ENCODE assay signal across 8 cellular contexts in the genomic region with DNA sequence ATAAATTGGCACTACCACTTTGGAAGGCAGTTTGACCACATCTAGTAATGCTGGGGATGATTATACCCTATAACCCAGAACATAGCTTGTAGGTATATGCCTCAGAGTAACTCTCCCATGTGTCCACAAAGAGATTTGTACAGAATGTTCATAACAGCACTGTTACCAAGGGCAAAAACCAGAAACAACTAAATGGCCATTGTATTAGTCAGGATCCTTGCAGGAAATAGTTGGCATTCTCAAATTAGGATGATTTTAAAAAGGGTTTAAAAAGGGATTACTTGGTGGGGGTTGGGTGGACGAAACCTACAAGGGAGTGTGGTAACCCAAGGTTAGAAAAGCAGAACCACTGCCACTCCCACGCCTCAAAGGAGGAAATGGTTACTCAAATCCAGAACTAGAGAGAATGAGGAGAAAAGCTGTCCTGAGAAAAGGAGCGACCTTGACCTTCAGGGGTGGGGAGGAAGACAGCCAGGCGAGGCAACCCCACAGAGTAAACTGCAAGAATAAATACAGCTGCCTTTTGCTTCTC. TPM values are rescaled to one million over a fixed set of nuclear protein-coding genes. Genes with fewer than 3 reads are reported as not detected.
A peak's percentile ranks its signal among the peaks of the same experiment; 100 is the strongest.
DNase-seq lines count a peak whose midpoint lies in the region; ATAC-seq and TF ChIP-seq lines count a peak whose summit lies in the region.

No MANE protein-coding gene starts in this region.

- H3K4me3 ChIP-seq in left ventricle myocardium inferior (no peak overlapping the region), RWPE2 (ENCODE audit: severe bottlenecking) (no peak overlapping the region), endodermal cell (ENCODE audit: low read length) (peak overlapping the region; percentile 54), sigmoid colon (no peak overlapping the region)

- WGBS in endodermal cell (ENCODE audit: insufficient coverage in 1 of 2, insufficient read length in 1 of 2), 2 experiments, result 89 to 94% methylated on average over 2 to 4 of the region's 4 CpGs
- WGBS in sigmoid colon, 2 donors, result 33 to 45% methylated on average over 4 of the region's 4 CpGs

- no peaks in the 10 kb centered on the region for H3K9me3 Mint-ChIP-seq in endodermal cell

- peak overlapping the region; percentile 7 for H3K27ac Mint-ChIP-seq in endodermal cell

- H3K36me3 ChIP-seq in left ventricle myocardium inferior (no peaks in the 10 kb centered on the region), RWPE2 (ENCODE audit: low read depth) (no peaks in the 10 kb centered on the region), endodermal cell (ENCODE audit: control insufficient read depth, insufficient read depth, low read length) (no peaks in the 10 kb centered on the region), sigmoid colon (no peaks in the 10 kb centered on the region)

- no peaks in the 10 kb centered on the region for H3K27me3 Mint-ChIP-seq in endodermal cell (ENCODE audit: insufficient read depth)

- ATAC-seq in left cardiac atrium (no peak), RWPE2 (ENCODE audit: low read depth) (peak; percentile 59), HG03108 (IDR thresholded peaks at IDR 0.05; ENCODE audit: unreplicated experiment) (no peak)

- no peak for TF ChIP-seq POLR2A in sigmoid colon (IDR thresholded peaks at IDR 0.05)

- no peak for TF ChIP-seq EP300 in sigmoid colon (IDR thresholded peaks at IDR 0.05)

- H3K27ac ChIP-seq in left ventricle myocardium inferior (replicated peaks) (peak overlapping the region; percentile 2), RWPE2 (ENCODE audit: poor library complexity, severe bottlenecking) (peak overlapping the region; percentile 83), endodermal cell (ENCODE audit: low read depth, low read length) (no peak overlapping the region), sigmoid colon (peak overlapping the region in 3 of 4 donors; percentile 27 to 57 (median 29))

- intact Hi-C loops in left ventricle myocardium inferior (cut with micrococcal nuclease), result no loop called here
- intact Hi-C loops in left cardiac atrium (cut with DNase I), result no loop called here
- intact Hi-C loops in sigmoid colon (cut with DNase I), result loop anchor here (5.0 kb wide), 1 partner anchor 704 kb away; no protein-coding TSS in a partner anchor

- H3K9me3 ChIP-seq in left ventricle myocardium inferior (replicated peaks) (no peaks in the 10 kb centered on the region), RWPE2 (ENCODE audit: severe bottlenecking) (no peaks in the 10 kb centered on the region), endodermal cell (ENCODE audit: control insufficient read depth, low read length) (no peaks in the 10 kb centered on the region), sigmoid colon (no peaks in the 10 kb centered on the region)

- H3K27me3 ChIP-seq in left ventricle myocardium inferior (ENCODE audit: low read depth), result no peaks in the 10 kb centered on the region
- H3K27me3 ChIP-seq in RWPE2 (ENCODE audit: insufficient read depth, poor library complexity, severe bottlenecking), result no peaks in the 10 kb centered on the region
- H3K27me3 ChIP-seq in endodermal cell (ENCODE audit: control insufficient read depth, insufficient read depth, low read length, poor library complexity, severe bottlenecking), result no peaks in the 10 kb centered on the region
- H3K27me3 ChIP-seq in sigmoid colon, result no peaks in the 10 kb centered on the region

- H3K9ac ChIP-seq in endodermal cell (ENCODE audit: extremely low read depth, low read length, poor library complexity, severe bottlenecking), result no peak overlapping the region

- H3K36me3 Mint-ChIP-seq in endodermal cell (ENCODE audit: low read depth), result no peaks in the 10 kb centered on the region

- peaks cover 21% of the 10 kb centered on the region for H3K4me1 ChIP-seq in left ventricle myocardium inferior
- peaks cover 8% of the 10 kb centered on the region for H3K4me1 ChIP-seq in RWPE2 (ENCODE audit: insufficient read depth, poor library complexity, severe bottlenecking)
- no peaks in the 10 kb centered on the region for H3K4me1 ChIP-seq in endodermal cell (ENCODE audit: control insufficient read depth, insufficient read depth, low read length)
- peaks cover 0 to 26% (median 11%) of the 10 kb centered on the region in 4 donors for H3K4me1 ChIP-seq in sigmoid colon

- TF ChIP-seq CTCF in left ventricle myocardium inferior (IDR thresholded peaks at IDR 0.05; ENCODE audit: borderline replicate concordance) (no peak), RWPE2 (IDR thresholded peaks at IDR 0.05; ENCODE audit: poor library complexity, severe bottlenecking) (no peak), endodermal cell (conservative IDR thresholded peaks at IDR 0.05) (no peak), sigmoid colon (IDR thresholded peaks at IDR 0.05) (no peak)

- H3K4me3 Mint-ChIP-seq in endodermal cell, result peak overlapping the region; percentile 86

- peaks cover 27% of the 10 kb centered on the region for H3K4me1 Mint-ChIP-seq in endodermal cell

- DNase-seq in left ventricle myocardium inferior (no peak), left cardiac atrium (no peak), RWPE2 (ENCODE audit: low spot score) (no peak), endodermal cell (no peak), sigmoid colon (no peak), HK-2 (ENCODE audit: unreplicated experiment) (no peak), NCI-H446 (lab: John Stamatoyannopoulos, UW) (no peak)

RNA-seq across cellular contexts. Expression of a gene that starts 2.1 kb away (rescaled TPM):
- total RNA-seq in left ventricle myocardium inferior (12.4 TPM), left cardiac atrium (10 to 100 TPM; 12.0 to 12.4 TPM), endodermal cell (10 to 100 TPM in 1 of 2 donors, 1 to 10 TPM in 1; 8.4 to 14.7 TPM), sigmoid colon (10 to 100 TPM; 10.0 to 23.8 (median 11.3) TPM)
- polyA plus RNA-seq in endodermal cell (2013, experiment 1 of 2), result 8.5 TPM
- 8.0 TPM for polyA plus RNA-seq in endodermal cell (2013, experiment 2 of 2)
- 10 to 100 TPM in 2 of 3 donors, 1 to 10 TPM in 1; 9.5 to 16.4 (median 10.8) TPM for polyA plus RNA-seq in sigmoid colon
